ENCODE assay signal across 8 cellular contexts in the genomic region with DNA sequence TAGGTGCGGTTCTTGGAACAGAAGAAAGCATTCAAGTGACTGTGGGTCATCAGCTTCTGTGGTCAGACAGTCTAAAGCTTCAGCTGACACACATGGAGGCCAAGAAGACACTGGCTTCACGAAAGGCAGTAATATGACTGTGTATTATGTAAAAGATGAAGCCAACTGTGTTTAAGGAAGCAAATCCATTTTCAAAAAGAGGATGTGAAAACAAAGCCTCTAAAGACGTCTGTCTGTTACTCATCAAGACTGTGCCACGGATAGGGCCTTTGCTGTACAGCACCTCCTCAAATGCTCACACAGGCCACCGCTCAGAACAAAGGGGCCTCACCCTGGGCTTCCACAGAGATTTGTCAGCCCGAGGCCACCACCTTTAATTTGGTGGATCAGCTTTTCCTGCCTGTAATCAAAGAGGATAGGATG. TPM values are rescaled to one million over a fixed set of nuclear protein-coding genes. Genes with fewer than 3 reads are reported as not detected.
DNase-seq lines count a peak whose midpoint lies in the region; ATAC-seq lines count a peak whose summit lies in the region.
"Had no signal": no experiment of that assay in that cellular context is flagged by ENCODE, and none has a peak within 500 bp of the region (broad histone marks: within the 10 kb centered on the region; RNA-seq: fewer than 3 reads in every experiment).

No MANE protein-coding gene starts in this region.

- no peaks in the 10 kb centered on the region for H3K36me3 Mint-ChIP-seq in stimulated activated memory B cell treated with anti-CD40 and anti-IgM and Interleukin-4, amounts not matched to agents 10 μg/mL and 1 μg/mL and 100 μg/mL, for 72 hours

- no peaks in the 10 kb centered on the region for H3K9me3 ChIP-seq in MG63
- H3K9me3 ChIP-seq: SJCRH30 had no signal

- H3K27ac Mint-ChIP-seq in stimulated activated memory B cell treated with anti-CD40 and anti-IgM and Interleukin-4, amounts not matched to agents 10 μg/mL and 1 μg/mL and 100 μg/mL, for 72 hours = peak overlapping the region; percentile 94

- H3K27me3 Mint-ChIP-seq in stimulated activated memory B cell treated with anti-CD40 and anti-IgM and Interleukin-4, amounts not matched to agents 10 μg/mL and 1 μg/mL and 100 μg/mL, for 72 hours = no peaks in the 10 kb centered on the region

- H3K4me1 Mint-ChIP-seq in stimulated activated memory B cell treated with anti-CD40 and anti-IgM and Interleukin-4, amounts not matched to agents 10 μg/mL and 1 μg/mL and 100 μg/mL, for 72 hours = peaks cover 74% of the 10 kb centered on the region

- DNase-seq in SIG-M5 (lab: John Stamatoyannopoulos, UW) (peak; percentile 89), LoVo (ENCODE audit: low spot score) (no peak), MG63 (no peak), DMS 273 (lab: John Stamatoyannopoulos, UW; ENCODE audit: unreplicated experiment) (no peak)

- ATAC-seq in GM19324 (IDR thresholded peaks at IDR 0.05; ENCODE audit: low FRiP score, unreplicated experiment) = peak; percentile 93
- ATAC-seq in HG03039 (IDR thresholded peaks at IDR 0.05; ENCODE audit: unreplicated experiment) = peak; percentile 90
- peak; percentile 97 for ATAC-seq in stimulated activated memory B cell treated with anti-CD40 and anti-IgM and Interleukin-4, amounts not matched to agents 10 μg/mL and 1 μg/mL and 100 μg/mL, for 72 hours

- H3K27me3 ChIP-seq in MG63 = no peaks in the 10 kb centered on the region; the same call in 1 of the 2 replicates
- H3K27me3 ChIP-seq: SJCRH30 had no signal

- no peaks in the 10 kb centered on the region for H3K9me3 Mint-ChIP-seq in stimulated activated memory B cell treated with anti-CD40 and anti-IgM and Interleukin-4, amounts not matched to agents 10 μg/mL and 1 μg/mL and 100 μg/mL, for 72 hours

- no peaks in the 10 kb centered on the region for H3K36me3 ChIP-seq in MG63
- H3K36me3 ChIP-seq: SJCRH30 had no signal

- no peak overlapping the region for H3K4me3 ChIP-seq in MG63
- H3K4me3 ChIP-seq: SJCRH30 had no signal

- peak overlapping the region; percentile 22 for H3K4me3 Mint-ChIP-seq in stimulated activated memory B cell treated with anti-CD40 and anti-IgM and Interleukin-4, amounts not matched to agents 10 μg/mL and 1 μg/mL and 100 μg/mL, for 72 hours

RNA-seq across cellular contexts. Expression of a gene that starts 21.1 kb away (rescaled TPM):
- not detected in 2 replicates for total RNA-seq in MG63 (2014; rRNA removed; shearing (Covaris generic); ENCODE audit: low replicate concordance)
